In genomic region chr19:46016426-46017094, GRCh38 we compare ENCODE assay signal across 8 cellular contexts. TPM values are rescaled to one million over a fixed set of nuclear protein-coding genes. Genes with fewer than 3 reads are reported as not detected.
DNase-seq lines count a peak whose midpoint lies in the region; ATAC-seq and TF ChIP-seq lines count a peak whose summit lies in the region.

No MANE protein-coding gene starts in this region.

- no peaks in the 10 kb centered on the region for H3K79me1 ChIP-seq in mesendoderm (ENCODE audit: low read length)

- peak; percentile 55 for ATAC-seq in HG03196 (IDR thresholded peaks at IDR 0.05; ENCODE audit: unreplicated experiment)
- ATAC-seq in effector memory CD8-positive, alpha-beta T cell (replicated peaks): peak; percentile 75

- no peak overlapping the region for H3K4ac ChIP-seq in mesendoderm (ENCODE audit: low read depth, low read length)

- H3K4me3 ChIP-seq in DOHH2 (ENCODE audit: low read length): peak overlapping the region; percentile 60
- no peak overlapping the region for H3K4me3 ChIP-seq in mesendoderm (ENCODE audit: low read length)

- peaks cover 12% of the 10 kb centered on the region for H3K4me1 ChIP-seq in DOHH2 (ENCODE audit: control insufficient read depth, low read length)
- peaks cover 6% of the 10 kb centered on the region for H3K4me1 ChIP-seq in mesendoderm (ENCODE audit: control insufficient read depth, low read depth, low read length)

- H3K27ac ChIP-seq in DOHH2 (ENCODE audit: low read depth, low read length): no peak overlapping the region
- no peak overlapping the region for H3K27ac ChIP-seq in mesendoderm (ENCODE audit: low read depth, low read length)

- peak overlapping the region; percentile 49 for H3K9ac ChIP-seq in mesendoderm (ENCODE audit: low read length)

- peak; percentile 71 for TF ChIP-seq CTCF in DOHH2 (IDR thresholded peaks at IDR 0.05; ENCODE audit: low read depth, low read length, poor library complexity, severe bottlenecking)

- peak; percentile 64 for DNase-seq in NCI-H526 treated with DMSO at 0.1 percent for 48 hours (lab: John Stamatoyannopoulos, UW)
- DNase-seq in activated CD8-positive, alpha-beta memory T cell treated with anti-CD3 and anti-CD28 coated beads for 24 hours: peak; percentile 91
- DNase-seq in effector memory CD8-positive, alpha-beta T cell: peak; percentile 77 to 80 (median 78)
- DNase-seq in mesendoderm: peak; percentile 85
- DNase-seq in stimulated activated CD8-positive, alpha-beta memory T cell treated with anti-CD3 and anti-CD28 coated beads, Interleukin-12 subunit alpha, Interleukin-12 subunit beta, amount 100 ng/mL, for 4 hours (ENCODE audit: low read depth): peak; percentile 68
- no peak for DNase-seq in GDM1 (lab: John Stamatoyannopoulos, UW)

- H3K36me3 ChIP-seq in DOHH2 (ENCODE audit: control insufficient read depth, low read length) (no peaks in the 10 kb centered on the region; the same call in 1 of the 2 replicates), mesendoderm (ENCODE audit: control insufficient read depth, insufficient read depth, low read length) (no peaks in the 10 kb centered on the region)

- no peak overlapping the region for H2BK120ac ChIP-seq in mesendoderm (ENCODE audit: low read depth, low read length)

- H3K27me3 ChIP-seq in DOHH2 (ENCODE audit: control insufficient read depth, low read length) (peaks cover 4% of the 10 kb centered on the region; the same call in 1 of the 2 replicates), mesendoderm (ENCODE audit: insufficient read depth, low read length, poor library complexity) (peaks cover 7% of the 10 kb centered on the region)

- peaks cover 3% of the 10 kb centered on the region; the same call in 1 of the 2 replicates for H4K20me1 ChIP-seq in DOHH2 (ENCODE audit: control insufficient read depth, insufficient read depth, low read depth, low read length)

- peak overlapping the region; percentile 76 to 78 for H3K27ac Mint-ChIP-seq in effector memory CD8-positive, alpha-beta T cell

- no peak overlapping the region for H4K8ac ChIP-seq in mesendoderm (ENCODE audit: low read depth, low read length)

- no peaks in the 10 kb centered on the region for H3K9me2 ChIP-seq in DOHH2 (replicated peaks; ENCODE audit: control insufficient read depth, low read length)

- H3K18ac ChIP-seq in mesendoderm (ENCODE audit: low read length): no peak overlapping the region

- peak overlapping the region; percentile 73 for H3K56ac ChIP-seq in mesendoderm (ENCODE audit: low read length)

- WGBS in mesendoderm (ENCODE audit: extremely low coverage, insufficient coverage, low lambda C conversion rate): no CpG with 5 or more reads among the region's 48 CpGs

- H2AK5ac ChIP-seq in mesendoderm (ENCODE audit: low read length): no peak overlapping the region

- H3F3A ChIP-seq in DOHH2 (ENCODE audit: control insufficient read depth, insufficient read depth): peaks cover 7% of the 10 kb centered on the region; the same call in 1 of the 2 replicates

- peaks cover 16 to 17% of the 10 kb centered on the region in 2 donors for H3K4me1 Mint-ChIP-seq in effector memory CD8-positive, alpha-beta T cell (ENCODE audit: low read depth in 2 of 2)

- no peak overlapping the region for H2BK15ac ChIP-seq in mesendoderm (replicated peaks; ENCODE audit: low read depth)

- H2BK5ac ChIP-seq in mesendoderm (ENCODE audit: low read length): no peak overlapping the region

- H4K5ac ChIP-seq in mesendoderm (ENCODE audit: low read length): no peak overlapping the region

- H3K23ac ChIP-seq in mesendoderm (ENCODE audit: low read length): no peak overlapping the region

- peaks cover 6% of the 10 kb centered on the region for H3K36me3 Mint-ChIP-seq in effector memory CD8-positive, alpha-beta T cell (ENCODE audit: insufficient read depth)

- peaks cover 4 to 9% of the 10 kb centered on the region in 2 donors for H3K27me3 Mint-ChIP-seq in effector memory CD8-positive, alpha-beta T cell

- no peaks in the 10 kb centered on the region for H3K79me2 ChIP-seq in DOHH2 (ENCODE audit: control insufficient read depth, low read length)
- H3K79me2 ChIP-seq in mesendoderm (ENCODE audit: control insufficient read depth, insufficient read depth, low read length): no peaks in the 10 kb centered on the region

- H3K9me3 Mint-ChIP-seq in effector memory CD8-positive, alpha-beta T cell: no peaks in the 10 kb centered on the region

- H3K4me2 ChIP-seq in DOHH2 (ENCODE audit: low read length) (peak overlapping the region; percentile 66), mesendoderm (ENCODE audit: low read length) (peak overlapping the region; percentile 77)

- no peaks in the 10 kb centered on the region for H3K9me3 ChIP-seq in DOHH2 (ENCODE audit: control insufficient read depth, insufficient read depth, low read length)

- H3K4me3 Mint-ChIP-seq in effector memory CD8-positive, alpha-beta T cell: peak overlapping the region; percentile 83 to 90

RNA-seq across cellular contexts. Expression of gene PGLYRP1, which starts 6.3 kb away (rescaled TPM):
- 0.06 TPM for polyA plus RNA-seq in mesendoderm (2013, experiment 1 of 2)
- not detected for polyA plus RNA-seq in mesendoderm (2013, experiment 2 of 2)

RNA-seq across cellular contexts. Expression of gene CCDC61, which starts 21.3 kb away (rescaled TPM):
- polyA plus RNA-seq in mesendoderm (2013, experiment 1 of 2): 4.3 TPM
- polyA plus RNA-seq in mesendoderm (2013, experiment 2 of 2): 4.6 TPM

RNA-seq across cellular contexts. Expression of gene IGFL4, which starts 24.2 kb away (rescaled TPM):
- 0.06 TPM for polyA plus RNA-seq in mesendoderm (2013, experiment 1 of 2)
- polyA plus RNA-seq in mesendoderm (2013, experiment 2 of 2): 0.04 TPM

RNA-seq across cellular contexts. Expression of gene NOVA2, which starts 42.9 kb away (rescaled TPM):
- 0.93 TPM for polyA plus RNA-seq in mesendoderm (2013, experiment 1 of 2)
- 0.98 TPM for polyA plus RNA-seq in mesendoderm (2013, experiment 2 of 2)
